9 cellular contexts compared by ENCODE assay signal in the genomic region with DNA sequence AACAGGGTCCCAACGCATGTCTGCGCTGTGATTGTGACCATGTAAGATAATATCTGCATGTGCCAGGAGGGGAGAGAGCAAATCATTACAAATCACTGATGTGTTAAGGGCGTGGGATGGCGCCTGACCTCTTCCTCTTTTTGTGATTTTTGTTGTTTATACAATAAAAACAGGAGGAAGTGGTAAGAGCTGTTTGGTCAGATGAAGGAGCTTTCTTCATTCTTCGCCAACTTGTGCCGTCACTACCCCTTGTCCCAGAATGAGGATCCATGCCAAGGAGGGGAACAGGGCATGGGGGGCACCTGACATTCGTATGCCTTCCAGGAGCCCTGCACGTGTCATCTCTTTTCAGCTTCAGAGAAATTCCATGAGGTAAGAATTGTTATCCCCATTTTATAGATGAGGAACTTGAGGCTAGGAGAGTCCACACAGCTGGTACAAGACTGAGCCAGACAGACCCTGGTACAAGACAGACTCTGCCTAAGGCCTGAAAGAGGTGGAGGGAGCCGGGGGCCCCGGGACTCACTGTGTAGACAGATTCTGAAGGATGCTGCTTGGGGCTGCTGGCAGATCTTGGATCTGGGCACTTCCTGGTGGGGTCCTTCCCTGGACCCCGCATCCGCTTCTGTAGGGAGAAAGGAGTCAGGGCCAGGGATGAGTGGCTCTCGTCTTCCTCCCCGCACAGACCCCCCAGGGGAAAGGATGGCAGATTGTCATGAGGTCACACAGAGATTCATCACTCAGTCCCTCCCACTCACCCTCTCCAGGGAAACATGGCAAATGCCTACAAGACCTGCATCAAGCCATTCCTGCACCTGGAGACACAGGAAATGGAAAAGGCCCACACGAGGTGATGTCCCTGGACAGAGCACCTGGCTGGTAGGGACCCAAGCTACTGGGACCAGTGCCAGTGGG. TPM values are rescaled to one million over a fixed set of nuclear protein-coding genes. Genes with fewer than 3 reads are reported as not detected.
DNase-seq lines count a peak whose midpoint lies in the region; ATAC-seq and TF ChIP-seq lines count a peak whose summit lies in the region.
"Had no signal": no experiment of that assay in that cellular context is flagged by ENCODE, and none has a peak within 500 bp of the region (broad histone marks: within the 10 kb centered on the region; RNA-seq: fewer than 3 reads in every experiment).

No MANE protein-coding gene starts in this region.

- WGBS in upper lobe of left lung, 2 donors = 60 to 69% methylated on average over 14 to 15 of the region's 15 CpGs

- H3K36me3 Mint-ChIP-seq in activated naive CD8-positive, alpha-beta T cell treated with anti-CD3 and anti-CD28 coated beads, Interleukin-2, amount 10 ng/mL, durations not matched to agents 7 days and 5 days = no peaks in the 10 kb centered on the region
- no peaks in the 10 kb centered on the region for H3K36me3 Mint-ChIP-seq in activated naive CD8-positive, alpha-beta T cell treated with anti-CD3 and anti-CD28 coated beads for 36 hours
- H3K36me3 Mint-ChIP-seq in endothelial cell (ENCODE audit: low read depth, unreplicated experiment) = no peaks in the 10 kb centered on the region

- no peak overlapping the region for H3K4me3 ChIP-seq in left ventricle myocardium inferior
- no peak overlapping the region for H3K4me3 ChIP-seq in upper lobe of left lung

- POLR2A ChIA-PET in activated naive CD8-positive, alpha-beta T cell treated with anti-CD3 and anti-CD28 coated beads, Interleukin-2, amount 10 ng/mL, durations not matched to agents 7 days and 5 days (lab: Charles Lee) = no interaction called here

- H3K36me3 ChIP-seq in left ventricle myocardium inferior = no peaks in the 10 kb centered on the region
- no peaks in the 10 kb centered on the region for H3K36me3 ChIP-seq in upper lobe of left lung

- H3K4me1 ChIP-seq in left ventricle myocardium inferior = no peaks in the 10 kb centered on the region
- H3K4me1 ChIP-seq in upper lobe of left lung = peaks cover 9 to 25% (median 13%) of the 10 kb centered on the region in 4 donors

- TF ChIP-seq EP300 in upper lobe of left lung (IDR thresholded peaks at IDR 0.05) = peak in 2 of 4 donors; percentile 59 to 72

- TF ChIP-seq POLR2A in Raji (IDR thresholded peaks at IDR 0.05; ENCODE audit: insufficient read depth, low read depth, low read length) (peak; percentile 25; the same call in 1 of the 2 replicates), upper lobe of left lung (IDR thresholded peaks at IDR 0.05) (no peak)

- peak; percentile 14 for ATAC-seq in activated naive CD8-positive, alpha-beta T cell treated with anti-CD3 and anti-CD28 coated beads, Interleukin-2, amount 10 ng/mL, durations not matched to agents 7 days and 5 days (ENCODE audit: low read depth)
- ATAC-seq in upper lobe of left lung (ENCODE audit: low FRiP score in 2 of 2) = peak; percentile 55 to 80

- TF ChIP-seq CTCF in left ventricle myocardium inferior (IDR thresholded peaks at IDR 0.05; ENCODE audit: borderline replicate concordance) = no peak
- no peak for TF ChIP-seq CTCF in upper lobe of left lung (IDR thresholded peaks at IDR 0.05)
- no peak for TF ChIP-seq CTCF in endothelial cell (IDR thresholded peaks at IDR 0.05; ENCODE audit: unreplicated experiment)

- H3K27me3 ChIP-seq in left ventricle myocardium inferior (ENCODE audit: low read depth) = peaks cover 37% of the 10 kb centered on the region
- H3K27me3 ChIP-seq in upper lobe of left lung = no peaks in the 10 kb centered on the region

- intact Hi-C loops in left ventricle myocardium inferior (cut with micrococcal nuclease) = no loop called here

- no peak overlapping the region for H3K27ac Mint-ChIP-seq in activated naive CD8-positive, alpha-beta T cell treated with anti-CD3 and anti-CD28 coated beads, Interleukin-2, amount 10 ng/mL, durations not matched to agents 7 days and 5 days
- H3K27ac Mint-ChIP-seq in activated naive CD8-positive, alpha-beta T cell treated with anti-CD3 and anti-CD28 coated beads for 36 hours = no peak overlapping the region
- H3K27ac Mint-ChIP-seq in endothelial cell (ENCODE audit: unreplicated experiment) = no peak overlapping the region

- H3K9me3 ChIP-seq in left ventricle myocardium inferior (replicated peaks) (no peaks in the 10 kb centered on the region), upper lobe of left lung (no peaks in the 10 kb centered on the region)

- peaks cover 3% of the 10 kb centered on the region for H3K4me1 Mint-ChIP-seq in activated naive CD8-positive, alpha-beta T cell treated with anti-CD3 and anti-CD28 coated beads, Interleukin-2, amount 10 ng/mL, durations not matched to agents 7 days and 5 days
- H3K4me1 Mint-ChIP-seq in activated naive CD8-positive, alpha-beta T cell treated with anti-CD3 and anti-CD28 coated beads for 36 hours = peaks cover 5% of the 10 kb centered on the region
- H3K4me1 Mint-ChIP-seq in endothelial cell (ENCODE audit: unreplicated experiment) = peaks cover 7% of the 10 kb centered on the region

- DNase-seq in activated naive CD8-positive, alpha-beta T cell treated with anti-CD3 and anti-CD28 coated beads, Interleukin-2, amount 10 ng/mL, durations not matched to agents 7 days and 5 days = no peak
- no peak for DNase-seq in activated naive CD8-positive, alpha-beta T cell treated with anti-CD3 and anti-CD28 coated beads for 36 hours
- peak; percentile 31 for DNase-seq in left ventricle myocardium inferior
- DNase-seq in upper lobe of left lung = peak in 1 of 2 donors; percentile 66
- DNase-seq in endothelial cell (ENCODE audit: low spot score) = no peak
- no peak for DNase-seq in NK-92 (lab: John Stamatoyannopoulos, UW; ENCODE audit: unreplicated experiment)
- no peak for DNase-seq in SHP77 treated with DMSO at 0.1 percent for 48 hours (lab: John Stamatoyannopoulos, UW)
- DNase-seq: SHP77 had no signal

- H3K27me3 Mint-ChIP-seq in activated naive CD8-positive, alpha-beta T cell treated with anti-CD3 and anti-CD28 coated beads, Interleukin-2, amount 10 ng/mL, durations not matched to agents 7 days and 5 days = peaks cover 2% of the 10 kb centered on the region
- H3K27me3 Mint-ChIP-seq in activated naive CD8-positive, alpha-beta T cell treated with anti-CD3 and anti-CD28 coated beads for 36 hours = no peaks in the 10 kb centered on the region
- H3K27me3 Mint-ChIP-seq in endothelial cell (ENCODE audit: unreplicated experiment) = peaks cover 2% of the 10 kb centered on the region

- H3K9me3 Mint-ChIP-seq in activated naive CD8-positive, alpha-beta T cell treated with anti-CD3 and anti-CD28 coated beads, Interleukin-2, amount 10 ng/mL, durations not matched to agents 7 days and 5 days = no peaks in the 10 kb centered on the region
- H3K9me3 Mint-ChIP-seq in activated naive CD8-positive, alpha-beta T cell treated with anti-CD3 and anti-CD28 coated beads for 36 hours = no peaks in the 10 kb centered on the region
- H3K9me3 Mint-ChIP-seq in endothelial cell (ENCODE audit: unreplicated experiment) = no peaks in the 10 kb centered on the region

- peak overlapping the region; percentile 36 for H3K27ac ChIP-seq in left ventricle myocardium inferior (replicated peaks)
- peak overlapping the region; percentile 66 to 83 (median 82) for H3K27ac ChIP-seq in upper lobe of left lung

- no peak overlapping the region for H3K4me3 Mint-ChIP-seq in activated naive CD8-positive, alpha-beta T cell treated with anti-CD3 and anti-CD28 coated beads, Interleukin-2, amount 10 ng/mL, durations not matched to agents 7 days and 5 days
- no peak overlapping the region for H3K4me3 Mint-ChIP-seq in activated naive CD8-positive, alpha-beta T cell treated with anti-CD3 and anti-CD28 coated beads for 36 hours
- H3K4me3 Mint-ChIP-seq in endothelial cell (ENCODE audit: unreplicated experiment) = no peak overlapping the region

RNA-seq across cellular contexts. Expression of a gene that starts 34.6 kb away (rescaled TPM):
- total RNA-seq in activated naive CD8-positive, alpha-beta T cell treated with anti-CD3 and anti-CD28 coated beads, Interleukin-2, amount 10 ng/mL, durations not matched to agents 7 days and 5 days = under 1 TPM; 0.22 to 0.26 TPM
- under 1 TPM in 1 of 2 experiments, not detected in 1; 0.08 TPM for total RNA-seq in activated naive CD8-positive, alpha-beta T cell treated with anti-CD3 and anti-CD28 coated beads for 36 hours
- total RNA-seq in left ventricle myocardium inferior (1.2 TPM), upper lobe of left lung (10 to 100 TPM in 4 of 6 donors, 1 to 10 TPM in 2; 8.7 to 36.7 (median 15.9) TPM), endothelial cell (ENCODE audit: unreplicated experiment) (1.6 TPM)
